In the genomic region with DNA sequence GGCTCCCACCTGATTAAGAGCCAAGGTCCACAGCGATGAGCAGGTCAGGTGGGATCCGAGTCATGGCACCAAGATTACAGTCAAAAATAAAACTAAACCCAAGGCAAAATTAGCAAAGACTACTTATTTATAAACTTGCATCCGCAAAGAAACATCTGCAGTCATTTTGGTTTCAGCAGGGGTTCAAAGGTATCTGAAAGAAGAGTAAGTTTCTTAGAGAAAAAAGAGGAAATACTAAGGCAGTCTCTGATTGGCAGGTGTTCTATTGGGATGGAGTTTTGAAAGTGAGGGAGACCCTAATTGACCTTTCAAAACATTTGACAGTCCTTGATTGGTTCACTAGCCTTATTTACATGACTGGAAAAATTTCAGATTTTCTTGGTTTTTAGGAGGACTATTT, we compare ENCODE assay signal across 16 cellular contexts.
"Had no signal": no experiment of that assay in that cellular context is flagged by ENCODE, and none has a peak within 500 bp of the region (broad histone marks: within the 10 kb centered on the region; RNA-seq: fewer than 3 reads in every experiment).

No MANE protein-coding gene starts in this region.

- H3K27ac ChIP-seq: coronary artery, ovary, right atrium auricular region had no signal

- H3K4me1 Mint-ChIP-seq: natural killer cell, neural crest cell had no signal

- H3K36me3 ChIP-seq: ovary, right atrium auricular region had no signal

- ATAC-seq: left colon, mucosa of descending colon, natural killer cell had no signal

- H3K36me3 Mint-ChIP-seq: natural killer cell had no signal

- H3K27ac Mint-ChIP-seq: natural killer cell had no signal

- H3K27me3 ChIP-seq: ovary, right atrium auricular region had no signal

- H3K4me1 ChIP-seq: right atrium auricular region had no signal

- DNase-seq: effector CD8-positive, alpha-beta T cell; foreskin melanocyte; head of caudate nucleus; hippocampal formation; left colon; mucosa of descending colon; natural killer cell; nucleus accumbens; ovary; small intestine; stimulated activated CD4-positive, alpha-beta T cell treated with anti-CD3 and anti-CD28 coated beads, Interleukin-2, amount 100 ng/mL, for 48 hours; stimulated activated naive CD4-positive, alpha-beta T cell treated with Interleukin-2 at 50 U/mL for 16 hours; trophoblast cell had no signal

- FAIRE-seq: small intestine had no signal

- H3K9me3 ChIP-seq: mucosa of descending colon, ovary, right atrium auricular region had no signal

- H3K9me3 Mint-ChIP-seq: natural killer cell, neural crest cell had no signal

- H3K4me3 Mint-ChIP-seq: natural killer cell, neural crest cell had no signal

- H3K4me3 ChIP-seq: coronary artery, mucosa of descending colon, ovary, right atrium auricular region had no signal
